Comparison of ENCODE assay signal across 11 cellular contexts in genomic region chr1:203557390-203557789, GRCh38.
DNase-seq lines count a peak whose midpoint lies in the region; ATAC-seq and TF ChIP-seq lines count a peak whose summit lies in the region.
"Had no signal": no experiment of that assay in that cellular context is flagged by ENCODE, and none has a peak within 500 bp of the region (broad histone marks: within the 10 kb centered on the region; RNA-seq: fewer than 3 reads in every experiment).

No MANE protein-coding gene starts in this region.

- no peak overlapping the region for H3K27ac Mint-ChIP-seq in activated T-helper 17 cell treated with anti-CD3 and anti-CD28 coated beads, Interleukin-2, amount 50 U/mL, for 72 hours
- H3K27ac Mint-ChIP-seq: activated naive CD4-positive, alpha-beta T cell treated with anti-CD3 and anti-CD28 coated beads, Interleukin-2, amount 50 U/mL, for 24 hours had no signal

- no peaks in the 10 kb centered on the region for H3K36me3 Mint-ChIP-seq in activated T-helper 17 cell treated with anti-CD3 and anti-CD28 coated beads, Interleukin-2, amount 50 U/mL, for 72 hours (ENCODE audit: low read depth)
- H3K36me3 Mint-ChIP-seq: activated naive CD4-positive, alpha-beta T cell treated with anti-CD3 and anti-CD28 coated beads, Interleukin-2, amount 50 U/mL, for 24 hours had no signal

- H3K4me1 ChIP-seq in esophagus muscularis mucosa: peaks cover 54 to 76% (median 67%) of the 10 kb centered on the region in 4 donors
- H3K4me1 ChIP-seq in mucosa of descending colon (ENCODE audit: low read depth): peaks cover 10% of the 10 kb centered on the region
- peaks cover 8 to 46% (median 19%) of the 10 kb centered on the region in 4 donors for H3K4me1 ChIP-seq in transverse colon

- peaks cover 3% of the 10 kb centered on the region for H3K27me3 Mint-ChIP-seq in activated T-helper 17 cell treated with anti-CD3 and anti-CD28 coated beads, Interleukin-2, amount 50 U/mL, for 72 hours
- H3K27me3 Mint-ChIP-seq: activated naive CD4-positive, alpha-beta T cell treated with anti-CD3 and anti-CD28 coated beads, Interleukin-2, amount 50 U/mL, for 24 hours had no signal

- peak overlapping the region; percentile 85 to 94 (median 91) for H3K27ac ChIP-seq in esophagus muscularis mucosa (replicated peaks in 1 of 4)
- peak overlapping the region; percentile 84 to 90 (median 84) for H3K27ac ChIP-seq in transverse colon
- H3K27ac ChIP-seq: spleen had no signal

- no peaks in the 10 kb centered on the region for H3K36me3 ChIP-seq in esophagus muscularis mucosa
- H3K36me3 ChIP-seq in mucosa of descending colon (ENCODE audit: low read depth): no peaks in the 10 kb centered on the region
- H3K36me3 ChIP-seq in transverse colon: no peaks in the 10 kb centered on the region
- H3K36me3 ChIP-seq: spleen had no signal

- TF ChIP-seq EP300 in esophagus muscularis mucosa (IDR thresholded peaks at IDR 0.05) (no peak), transverse colon (IDR thresholded peaks at IDR 0.05; ENCODE audit: low read depth) (no peak)

- WGBS in esophagus muscularis mucosa: 43% methylated on average over 7 of the region's 7 CpGs
- 63 to 65% methylated on average over 6 to 7 of the region's 7 CpGs for WGBS in transverse colon (ENCODE audit: low coverage in 1 of 2), 2 donors

- no peaks in the 10 kb centered on the region for H3K9me3 Mint-ChIP-seq in activated T-helper 17 cell treated with anti-CD3 and anti-CD28 coated beads, Interleukin-2, amount 50 U/mL, for 72 hours
- H3K9me3 Mint-ChIP-seq: activated naive CD4-positive, alpha-beta T cell treated with anti-CD3 and anti-CD28 coated beads, Interleukin-2, amount 50 U/mL, for 24 hours had no signal

- TF ChIP-seq POLR2A in esophagus muscularis mucosa (IDR thresholded peaks at IDR 0.05; ENCODE audit: low read depth): no peak
- TF ChIP-seq POLR2A in transverse colon (IDR thresholded peaks at IDR 0.05): no peak

- in situ Hi-C loops in transverse colon (cut with MboI; ENCODE audit: low pct_ligation_motif_present in 1 of 4, low pct_unique_long_range_greater_than_20kb in 1 of 4, low sequenced_read_pairs in 3 of 4): no loop called here

- no peak overlapping the region for H3K4me3 ChIP-seq in esophagus muscularis mucosa
- no peak overlapping the region for H3K4me3 ChIP-seq in mucosa of descending colon
- no peak overlapping the region for H3K4me3 ChIP-seq in transverse colon
- H3K4me3 ChIP-seq: spleen, testis had no signal

- no peak overlapping the region for H3K4me3 Mint-ChIP-seq in activated T-helper 17 cell treated with anti-CD3 and anti-CD28 coated beads, Interleukin-2, amount 50 U/mL, for 72 hours
- H3K4me3 Mint-ChIP-seq: activated naive CD4-positive, alpha-beta T cell treated with anti-CD3 and anti-CD28 coated beads, Interleukin-2, amount 50 U/mL, for 24 hours had no signal

- H3K9me3 ChIP-seq in esophagus muscularis mucosa: no peaks in the 10 kb centered on the region
- H3K9me3 ChIP-seq in mucosa of descending colon: no peaks in the 10 kb centered on the region
- H3K9me3 ChIP-seq in transverse colon: no peaks in the 10 kb centered on the region
- H3K9me3 ChIP-seq: spleen, testis had no signal

- intact Hi-C loops in esophagus muscularis mucosa (cut with DNase I): loop anchor here (5.0 kb wide), 2 partner anchors 40 to 70 kb away; partner anchors contain the start of gene ATP2B4
- intact Hi-C loops in mucosa of descending colon (cut with DNase I, micrococcal nuclease): no loop called here
- intact Hi-C loops in transverse colon (cut with DNase I; ENCODE audit: low total_unique reads): loop anchor here (5.0 kb wide), 1 partner anchor 45 kb away; no protein-coding TSS in a partner anchor

- H3K27me3 ChIP-seq in esophagus muscularis mucosa (no peaks in the 10 kb centered on the region), transverse colon (no peaks in the 10 kb centered on the region)
- H3K27me3 ChIP-seq: testis had no signal

- ATAC-seq in mucosa of descending colon (peak; percentile 15), GM18511 (IDR thresholded peaks at IDR 0.05; ENCODE audit: unreplicated experiment) (no peak)
- no peak for ATAC-seq in activated T-helper 17 cell treated with anti-CD3 and anti-CD28 coated beads, Interleukin-2, amount 50 U/mL, for 72 hours (replicated peaks)

- peaks cover 4% of the 10 kb centered on the region for H3K4me1 Mint-ChIP-seq in activated T-helper 17 cell treated with anti-CD3 and anti-CD28 coated beads, Interleukin-2, amount 50 U/mL, for 72 hours
- H3K4me1 Mint-ChIP-seq: activated naive CD4-positive, alpha-beta T cell treated with anti-CD3 and anti-CD28 coated beads, Interleukin-2, amount 50 U/mL, for 24 hours had no signal

- DNase-seq in M059J (ENCODE audit: low read depth) (peak; percentile 96), esophagus muscularis mucosa (ENCODE audit: extremely low spot score) (no peak), mucosa of descending colon (no peak), transverse colon (peak; percentile 17), cerebellar cortex (ENCODE audit: low spot score) (no peak), pons (ENCODE audit: low spot score) (no peak)
- DNase-seq: spleen, testis had no signal

- TF ChIP-seq CTCF in esophagus muscularis mucosa (IDR thresholded peaks at IDR 0.05) (no peak), mucosa of descending colon (IDR thresholded peaks at IDR 0.05) (no peak), transverse colon (IDR thresholded peaks at IDR 0.05) (no peak)

Comparison
In these comparisons a context has a peak if more than half of its experiments do, and no peak if none do; other contexts are left out.
1. DNase-seq: peak in M059J (single experiment) and transverse colon (single experiment); none in esophagus muscularis mucosa (single experiment), mucosa of descending colon (0 of 3), cerebellar cortex (single experiment) and pons (single experiment).
2. intact Hi-C loops: an anchor here in esophagus muscularis mucosa (5.0 kb wide) and transverse colon (5.0 kb wide); none called in mucosa of descending colon.